1 cellular context compared by ENCODE assay signal in the genomic region with DNA sequence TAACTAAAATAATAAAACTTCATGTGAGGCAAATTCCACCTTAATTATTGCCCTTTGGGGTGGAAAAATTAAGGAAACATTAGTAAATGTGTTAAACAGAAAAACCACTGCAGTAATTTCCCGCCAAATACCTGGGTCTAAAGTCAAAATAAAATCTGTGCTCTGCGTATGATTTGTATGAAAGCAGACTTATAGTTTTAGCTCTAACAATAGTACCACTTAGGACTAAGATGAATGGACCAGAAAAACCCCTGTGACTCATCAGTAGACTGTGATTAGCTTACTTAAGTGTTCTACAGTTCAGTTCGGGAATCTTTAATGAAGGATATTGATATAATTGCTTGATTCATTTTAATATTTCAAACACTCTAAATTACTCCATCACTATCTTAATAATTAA.
TF ChIP-seq lines count a peak whose summit lies in the region.

No MANE protein-coding gene starts in this region.

TF ChIP-seq in HepG2, 621 proteins besides CTCF, POLR2A, EP300 and RAD21:
- no peak for TF ChIP-seq ZNF138 (CRISPR knock-in tag; IDR thresholded peaks at IDR 0.05; ENCODE audit: low read depth)
- no peak for TF ChIP-seq GZF1 (CRISPR knock-in tag; IDR thresholded peaks at IDR 0.05)
- no peak for TF ChIP-seq ZNF333 (CRISPR knock-in tag; IDR thresholded peaks at IDR 0.05; ENCODE audit: borderline replicate concordance)
- no peak for TF ChIP-seq JDP2 (CRISPR knock-in tag; IDR thresholded peaks at IDR 0.05; ENCODE audit: borderline replicate concordance)
- TF ChIP-seq THAP11 (CRISPR knock-in tag; IDR thresholded peaks at IDR 0.05), result no peak
- no peak for TF ChIP-seq FOXC1 (CRISPR knock-in tag; IDR thresholded peaks at IDR 0.05; ENCODE audit: borderline replicate concordance)
TF ChIP-seq in HepG2: peak in this region for 0.
